9 cellular contexts compared by ENCODE assay signal in genomic region chr6:99603421-99604160, GRCh38. TPM values are rescaled to one million over a fixed set of nuclear protein-coding genes. Genes with fewer than 3 reads are reported as not detected.
DNase-seq lines count a peak whose midpoint lies in the region; ATAC-seq and TF ChIP-seq lines count a peak whose summit lies in the region.
"Had no signal": no experiment of that assay in that cellular context is flagged by ENCODE, and none has a peak within 500 bp of the region (broad histone marks: within the 10 kb centered on the region; RNA-seq: fewer than 3 reads in every experiment).

No MANE protein-coding gene starts in this region.

- no peak overlapping the region for H3K27ac Mint-ChIP-seq in chondrocyte (ENCODE audit: unreplicated experiment)

- peaks cover 89% of the 10 kb centered on the region for H3K27me3 Mint-ChIP-seq in chondrocyte (ENCODE audit: low read depth)

- TF ChIP-seq CTCF in BE2C (IDR thresholded peaks at IDR 0.05; ENCODE audit: low read depth, low read length), result no peak
- no peak for TF ChIP-seq CTCF in chondrocyte (IDR thresholded peaks at IDR 0.05)
- no peak for TF ChIP-seq CTCF in GM10266 (IDR thresholded peaks at IDR 0.05; ENCODE audit: control insufficient read depth, insufficient read depth, low read depth, missing control alignments)

- H3K4me3 Mint-ChIP-seq in chondrocyte (ENCODE audit: unreplicated experiment), result peak overlapping the region; percentile 63

- H3K9me3 ChIP-seq in BE2C (no peaks in the 10 kb centered on the region), mesodermal cell (ENCODE audit: control insufficient read depth, low read length) (no peaks in the 10 kb centered on the region)

- ATAC-seq in GM18870 (IDR thresholded peaks at IDR 0.05; ENCODE audit: unreplicated experiment) (peak; percentile 50), GM19035 (IDR thresholded peaks at IDR 0.05; ENCODE audit: unreplicated experiment) (no peak)

- H3K36me3 ChIP-seq in BE2C, result no peaks in the 10 kb centered on the region
- H3K36me3 ChIP-seq in mesodermal cell (ENCODE audit: control insufficient read depth, insufficient read depth, low read length), result no peaks in the 10 kb centered on the region

- H3K4me3 ChIP-seq in BE2C (ENCODE audit: low read depth, low read length), result peak overlapping the region; percentile 31
- H3K4me3 ChIP-seq in mesodermal cell (ENCODE audit: extremely low read depth, insufficient read depth, low read length, poor library complexity, severe bottlenecking), result peak overlapping the region; percentile 20

- DNase-seq in BE2C (no peak), Kasumi-1 (lab: John Stamatoyannopoulos, UW) (peak; percentile 44 to 50), chondrocyte (ENCODE audit: low spot score) (no peak), NCI-H128 (lab: John Stamatoyannopoulos, UW; ENCODE audit: unreplicated experiment) (no peak), GM10266 (ENCODE audit: extremely low spot score) (no peak)

- no peaks in the 10 kb centered on the region for H3K9me3 Mint-ChIP-seq in chondrocyte (ENCODE audit: low read depth)

- no peaks in the 10 kb centered on the region for H3K36me3 Mint-ChIP-seq in chondrocyte (ENCODE audit: low read depth)

- H3K27ac ChIP-seq in mesodermal cell (ENCODE audit: low read depth, low read length, severe bottlenecking), result no peak overlapping the region

- 0 to 1% methylated on average over 31 to 43 of the region's 55 CpGs for WGBS in mesodermal cell (ENCODE audit: insufficient coverage in 2 of 2), 2 experiments

- peaks cover 18% of the 10 kb centered on the region for H3K4me1 Mint-ChIP-seq in chondrocyte (ENCODE audit: low read depth)

- H3K4me1 ChIP-seq in BE2C, result no peaks in the 10 kb centered on the region
- H3K4me1 ChIP-seq in mesodermal cell (ENCODE audit: control insufficient read depth, insufficient read depth, low read length, poor library complexity, severe bottlenecking), result no peaks in the 10 kb centered on the region

- peaks cover 97% of the 10 kb centered on the region for H3K27me3 ChIP-seq in BE2C

RNA-seq across cellular contexts. Expression of gene PRDM13, which starts 3.0 kb away (rescaled TPM):
- not detected for polyA plus RNA-seq in BE2C (2012; ENCODE audit: insufficient read depth, insufficient read length, low read depth)
- not detected in 3 replicates for total RNA-seq in chondrocyte
- polyA plus RNA-seq in mesodermal cell (2013, experiment 1 of 2), result not detected
- not detected for polyA plus RNA-seq in mesodermal cell (2013, experiment 2 of 2)
- total RNA-seq: glomerular endothelial cell had no signal

RNA-seq across cellular contexts. Expression of gene CCNC, which starts 35.1 kb away (rescaled TPM):
- 27.5 TPM for polyA plus RNA-seq in BE2C (2012; ENCODE audit: insufficient read depth, insufficient read length, low read depth)
- 35.0 to 45.0 TPM (median 35.5 TPM) in 3 replicates for total RNA-seq in chondrocyte
- polyA plus RNA-seq in mesodermal cell (2013, experiment 1 of 2), result 54.4 TPM
- 66.3 TPM for polyA plus RNA-seq in mesodermal cell (2013, experiment 2 of 2)

Comparison
In these comparisons a context has a peak if more than half of its experiments do, and no peak if none do; other contexts are left out.
1. DNase-seq: peak in Kasumi-1 (2 of 2); none in BE2C (single experiment), chondrocyte (single experiment), NCI-H128 (single experiment) and GM10266 (single experiment).